3 cellular contexts compared by ENCODE assay signal in genomic region chr3:42148086-42148842, GRCh38.
TF ChIP-seq lines count a peak whose summit lies in the region.

No MANE protein-coding gene starts in this region.

TF ChIP-seq in SK-N-SH, 30 proteins besides CTCF, POLR2A, EP300 and RAD21 (continues in another document):
- TF ChIP-seq NRF1 (IDR thresholded peaks at IDR 0.05; ENCODE audit: low read depth, low read length) (no peak), FOXJ3 (CRISPR knock-in tag; IDR thresholded peaks at IDR 0.05) (no peak), TAF1 (IDR thresholded peaks at IDR 0.05; ENCODE audit: borderline replicate concordance, low read depth, low read length) (no peak), FOXM1 (IDR thresholded peaks at IDR 0.05; ENCODE audit: low read depth) (no peak), TCF12 (IDR thresholded peaks at IDR 0.05) (no peak), GATA2 (CRISPR knock-in tag; IDR thresholded peaks at IDR 0.05) (no peak), YY1 (IDR thresholded peaks at IDR 0.05; ENCODE audit: low read depth) (no peak), MEF2A (IDR thresholded peaks at IDR 0.05; ENCODE audit: borderline replicate concordance, low read depth) (no peak), ELF1 (IDR thresholded peaks at IDR 0.05) (no peak), EZH2phosphoT487 (IDR thresholded peaks at IDR 0.05; ENCODE audit: borderline replicate concordance, low read depth) (no peak), ZBTB33 (IDR thresholded peaks at IDR 0.05; ENCODE audit: borderline replicate concordance, low read depth) (no peak), TEAD4 (IDR thresholded peaks at IDR 0.05; ENCODE audit: borderline replicate concordance, insufficient read depth) (no peak), USF2 (IDR thresholded peaks at IDR 0.05; ENCODE audit: borderline replicate concordance, low read depth, low read length) (no peak)
- TF ChIP-seq, protein P1, sequence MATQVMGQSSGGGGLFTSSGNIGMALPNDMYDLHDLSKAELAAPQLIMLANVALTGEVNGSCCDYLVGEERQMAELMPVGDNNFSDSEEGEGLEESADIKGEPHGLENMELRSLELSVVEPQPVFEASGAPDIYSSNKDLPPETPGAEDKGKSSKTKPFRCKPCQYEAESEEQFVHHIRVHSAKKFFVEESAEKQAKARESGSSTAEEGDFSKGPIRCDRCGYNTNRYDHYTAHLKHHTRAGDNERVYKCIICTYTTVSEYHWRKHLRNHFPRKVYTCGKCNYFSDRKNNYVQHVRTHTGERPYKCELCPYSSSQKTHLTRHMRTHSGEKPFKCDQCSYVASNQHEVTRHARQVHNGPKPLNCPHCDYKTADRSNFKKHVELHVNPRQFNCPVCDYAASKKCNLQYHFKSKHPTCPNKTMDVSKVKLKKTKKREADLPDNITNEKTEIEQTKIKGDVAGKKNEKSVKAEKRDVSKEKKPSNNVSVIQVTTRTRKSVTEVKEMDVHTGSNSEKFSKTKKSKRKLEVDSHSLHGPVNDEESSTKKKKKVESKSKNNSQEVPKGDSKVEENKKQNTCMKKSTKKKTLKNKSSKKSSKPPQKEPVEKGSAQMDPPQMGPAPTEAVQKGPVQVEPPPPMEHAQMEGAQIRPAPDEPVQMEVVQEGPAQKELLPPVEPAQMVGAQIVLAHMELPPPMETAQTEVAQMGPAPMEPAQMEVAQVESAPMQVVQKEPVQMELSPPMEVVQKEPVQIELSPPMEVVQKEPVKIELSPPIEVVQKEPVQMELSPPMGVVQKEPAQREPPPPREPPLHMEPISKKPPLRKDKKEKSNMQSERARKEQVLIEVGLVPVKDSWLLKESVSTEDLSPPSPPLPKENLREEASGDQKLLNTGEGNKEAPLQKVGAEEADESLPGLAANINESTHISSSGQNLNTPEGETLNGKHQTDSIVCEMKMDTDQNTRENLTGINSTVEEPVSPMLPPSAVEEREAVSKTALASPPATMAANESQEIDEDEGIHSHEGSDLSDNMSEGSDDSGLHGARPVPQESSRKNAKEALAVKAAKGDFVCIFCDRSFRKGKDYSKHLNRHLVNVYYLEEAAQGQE (IDR thresholded peaks at IDR 0.05; ENCODE audit: low read depth, low read length), result no peak

TF ChIP-seq in SK-N-SH treated with all-trans-retinoic acid at 6 μM for 48 hours, 23 proteins besides CTCF, POLR2A, EP300 and RAD21:
- no peak for TF ChIP-seq OSR1 (CRISPR knock-in tag; IDR thresholded peaks at IDR 0.05)
- no peak for TF ChIP-seq ZNF8 (CRISPR knock-in tag; IDR thresholded peaks at IDR 0.05)
- TF ChIP-seq ESRRG (CRISPR knock-in tag; IDR thresholded peaks at IDR 0.05), result no peak
- TF ChIP-seq GLIS3 (CRISPR knock-in tag; IDR thresholded peaks at IDR 0.05), result no peak
- TF ChIP-seq POU6F1 (CRISPR knock-in tag; IDR thresholded peaks at IDR 0.05; ENCODE audit: borderline replicate concordance, low read depth), result no peak
- TF ChIP-seq PATZ1 (CRISPR knock-in tag; IDR thresholded peaks at IDR 0.05; ENCODE audit: borderline replicate concordance), result no peak
- no peak for TF ChIP-seq ZNF70 (CRISPR knock-in tag; IDR thresholded peaks at IDR 0.05)
- no peak for TF ChIP-seq ISL1 (CRISPR knock-in tag; IDR thresholded peaks at IDR 0.05)
- no peak for TF ChIP-seq CSRNP3 (CRISPR knock-in tag; IDR thresholded peaks at IDR 0.05)

TF ChIP-seq in HepG2, 621 proteins besides CTCF, POLR2A, EP300 and RAD21:
- TF ChIP-seq ZFX (CRISPR knock-in tag; IDR thresholded peaks at IDR 0.05; ENCODE audit: low read depth) (no peak), ZNF124 (CRISPR knock-in tag; IDR thresholded peaks at IDR 0.05) (no peak), ZBTB34 (CRISPR knock-in tag; IDR thresholded peaks at IDR 0.05) (no peak), ZNF660 (CRISPR knock-in tag; IDR thresholded peaks at IDR 0.05; ENCODE audit: borderline replicate concordance, low read depth) (no peak), IRX3 (CRISPR knock-in tag; IDR thresholded peaks at IDR 0.05; ENCODE audit: borderline replicate concordance, low read depth) (no peak), ZNF496 (CRISPR knock-in tag; IDR thresholded peaks at IDR 0.05; ENCODE audit: insufficient replicate concordance) (no peak), ZNF589 (CRISPR knock-in tag; conservative IDR thresholded peaks at IDR 0.05) (no peak)
- TF ChIP-seq, protein P2, sequence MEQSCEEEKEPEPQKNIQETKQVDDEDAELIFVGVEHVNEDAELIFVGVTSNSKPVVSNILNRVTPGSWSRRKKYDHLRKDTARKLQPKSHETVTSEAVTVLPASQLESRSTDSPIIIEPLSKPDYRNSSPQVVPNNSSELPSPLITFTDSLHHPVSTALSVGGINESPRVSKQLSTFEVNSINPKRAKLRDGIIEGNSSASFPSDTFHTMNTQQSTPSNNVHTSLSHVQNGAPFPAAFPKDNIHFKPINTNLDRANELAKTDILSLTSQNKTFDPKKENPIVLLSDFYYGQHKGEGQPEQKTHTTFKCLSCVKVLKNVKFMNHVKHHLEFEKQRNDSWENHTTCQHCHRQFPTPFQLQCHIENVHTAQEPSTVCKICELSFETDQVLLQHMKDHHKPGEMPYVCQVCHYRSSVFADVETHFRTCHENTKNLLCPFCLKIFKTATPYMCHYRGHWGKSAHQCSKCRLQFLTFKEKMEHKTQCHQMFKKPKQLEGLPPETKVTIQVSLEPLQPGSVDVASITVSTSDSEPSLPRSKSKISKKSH (CRISPR knock-in tag; IDR thresholded peaks at IDR 0.05; ENCODE audit: borderline replicate concordance), result no peak
- TF ChIP-seq, protein P3, sequence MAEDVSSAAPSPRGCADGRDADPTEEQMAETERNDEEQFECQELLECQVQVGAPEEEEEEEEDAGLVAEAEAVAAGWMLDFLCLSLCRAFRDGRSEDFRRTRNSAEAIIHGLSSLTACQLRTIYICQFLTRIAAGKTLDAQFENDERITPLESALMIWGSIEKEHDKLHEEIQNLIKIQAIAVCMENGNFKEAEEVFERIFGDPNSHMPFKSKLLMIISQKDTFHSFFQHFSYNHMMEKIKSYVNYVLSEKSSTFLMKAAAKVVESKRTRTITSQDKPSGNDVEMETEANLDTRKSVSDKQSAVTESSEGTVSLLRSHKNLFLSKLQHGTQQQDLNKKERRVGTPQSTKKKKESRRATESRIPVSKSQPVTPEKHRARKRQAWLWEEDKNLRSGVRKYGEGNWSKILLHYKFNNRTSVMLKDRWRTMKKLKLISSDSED (CRISPR knock-in tag; IDR thresholded peaks at IDR 0.05), result no peak
- TF ChIP-seq, protein P4, sequence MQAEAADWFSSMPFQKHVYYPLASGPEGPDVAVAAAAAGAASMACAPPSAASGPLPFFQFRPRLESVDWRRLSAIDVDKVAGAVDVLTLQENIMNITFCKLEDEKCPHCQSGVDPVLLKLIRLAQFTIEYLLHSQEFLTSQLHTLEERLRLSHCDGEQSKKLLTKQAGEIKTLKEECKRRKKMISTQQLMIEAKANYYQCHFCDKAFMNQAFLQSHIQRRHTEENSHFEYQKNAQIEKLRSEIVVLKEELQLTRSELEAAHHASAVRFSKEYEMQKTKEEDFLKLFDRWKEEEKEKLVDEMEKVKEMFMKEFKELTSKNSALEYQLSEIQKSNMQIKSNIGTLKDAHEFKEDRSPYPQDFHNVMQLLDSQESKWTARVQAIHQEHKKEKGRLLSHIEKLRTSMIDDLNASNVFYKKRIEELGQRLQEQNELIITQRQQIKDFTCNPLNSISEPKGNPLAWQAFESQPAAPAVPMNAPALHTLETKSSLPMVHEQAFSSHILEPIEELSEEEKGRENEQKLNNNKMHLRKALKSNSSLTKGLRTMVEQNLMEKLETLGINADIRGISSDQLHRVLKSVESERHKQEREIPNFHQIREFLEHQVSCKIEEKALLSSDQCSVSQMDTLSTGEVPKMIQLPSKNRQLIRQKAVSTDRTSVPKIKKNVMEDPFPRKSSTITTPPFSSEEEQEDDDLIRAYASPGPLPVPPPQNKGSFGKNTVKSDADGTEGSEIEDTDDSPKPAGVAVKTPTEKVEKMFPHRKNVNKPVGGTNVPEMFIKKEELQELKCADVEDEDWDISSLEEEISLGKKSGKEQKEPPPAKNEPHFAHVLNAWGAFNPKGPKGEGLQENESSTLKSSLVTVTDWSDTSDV (CRISPR knock-in tag; IDR thresholded peaks at IDR 0.05), result no peak
